In genomic region chr13:28000567-28000966, GRCh38 we compare ENCODE assay signal across 21 cellular contexts. TPM values are rescaled to one million over a fixed set of nuclear protein-coding genes. Genes with fewer than 3 reads are reported as not detected.
"Had no signal": no experiment of that assay in that cellular context is flagged by ENCODE, and none has a peak within 500 bp of the region (broad histone marks: within the 10 kb centered on the region; RNA-seq: fewer than 3 reads in every experiment).

No MANE protein-coding gene starts in this region.

- H3K27ac ChIP-seq: left lung, pancreas, testis had no signal

- FAIRE-seq: keratinocyte, pancreas had no signal

- H3K4me3 ChIP-seq: left lung, pancreas, testis had no signal

- H3K27me3 Mint-ChIP-seq: activated CD4-positive, alpha-beta memory T cell treated with anti-CD3 and anti-CD28 coated beads for 36 hours; activated naive CD8-positive, alpha-beta T cell treated with anti-CD3 and anti-CD28 coated beads for 36 hours; memory B cell; stimulated activated naive CD8-positive, alpha-beta T cell treated with anti-CD3 and anti-CD28 coated beads, Interleukin-15, Interleukin-2, amounts not matched to agents 100 ng/mL and 50 ng/mL, for 24 hours had no signal

- H3K27me3 ChIP-seq: left lung, pancreas, testis had no signal

- ATAC-seq: activated T-cell treated with anti-CD3 and anti-CD28 coated beads, Interleukin-2, amount 50 U/mL, for 72 hours; left lung; pancreas had no signal

- H3K4me1 ChIP-seq: left lung, pancreas, testis had no signal

- H3K27ac Mint-ChIP-seq: activated CD4-positive, alpha-beta memory T cell treated with anti-CD3 and anti-CD28 coated beads for 36 hours; activated naive CD8-positive, alpha-beta T cell treated with anti-CD3 and anti-CD28 coated beads for 36 hours; activated T-cell treated with anti-CD3 and anti-CD28 coated beads, Interleukin-2, amount 50 U/mL, for 72 hours; memory B cell; stimulated activated naive CD8-positive, alpha-beta T cell treated with anti-CD3 and anti-CD28 coated beads, Interleukin-15, Interleukin-2, amounts not matched to agents 100 ng/mL and 50 ng/mL, for 24 hours; T-helper 2 cell treated with Interferon-gamma antibody and Interleukin-4, amounts not matched to agents 5 μg/mL and 100 μg/mL, for 36 hours had no signal

- H3K9me3 ChIP-seq: left lung, pancreas, testis had no signal

- H3K4me1 Mint-ChIP-seq: activated naive CD8-positive, alpha-beta T cell treated with anti-CD3 and anti-CD28 coated beads for 36 hours had no signal

- H3K36me3 ChIP-seq: left lung, pancreas had no signal

- H3K36me3 Mint-ChIP-seq: activated CD4-positive, alpha-beta memory T cell treated with anti-CD3 and anti-CD28 coated beads for 36 hours; activated naive CD8-positive, alpha-beta T cell treated with anti-CD3 and anti-CD28 coated beads for 36 hours; memory B cell had no signal

- H3K4me3 Mint-ChIP-seq: activated CD4-positive, alpha-beta memory T cell treated with anti-CD3 and anti-CD28 coated beads for 36 hours; activated naive CD8-positive, alpha-beta T cell treated with anti-CD3 and anti-CD28 coated beads for 36 hours; activated T-cell treated with anti-CD3 and anti-CD28 coated beads, Interleukin-2, amount 50 U/mL, for 72 hours; memory B cell; stimulated activated naive CD8-positive, alpha-beta T cell treated with anti-CD3 and anti-CD28 coated beads, Interleukin-15, Interleukin-2, amounts not matched to agents 100 ng/mL and 50 ng/mL, for 24 hours; T-helper 2 cell treated with Interferon-gamma antibody and Interleukin-4, amounts not matched to agents 5 μg/mL and 100 μg/mL, for 36 hours had no signal

- H3K9me3 Mint-ChIP-seq: activated CD4-positive, alpha-beta memory T cell treated with anti-CD3 and anti-CD28 coated beads for 36 hours; activated naive CD8-positive, alpha-beta T cell treated with anti-CD3 and anti-CD28 coated beads for 36 hours; activated T-cell treated with anti-CD3 and anti-CD28 coated beads, Interleukin-2, amount 50 U/mL, for 72 hours; memory B cell; stimulated activated naive CD8-positive, alpha-beta T cell treated with anti-CD3 and anti-CD28 coated beads, Interleukin-15, Interleukin-2, amounts not matched to agents 100 ng/mL and 50 ng/mL, for 24 hours; T-helper 2 cell treated with Interferon-gamma antibody and Interleukin-4, amounts not matched to agents 5 μg/mL and 100 μg/mL, for 36 hours had no signal

- DNase-seq: activated CD4-positive, alpha-beta memory T cell treated with anti-CD3 and anti-CD28 coated beads for 36 hours; activated CD4-positive, CD25-positive, alpha-beta regulatory T cell treated with anti-CD3 and anti-CD28 coated beads, Interleukin-2, amount 50 U/mL, for 72 hours; activated gamma-delta T cell treated with Interleukin-2 at 50 U/mL for 16 hours; activated naive CD8-positive, alpha-beta T cell treated with anti-CD3 and anti-CD28 coated beads for 36 hours; activated T-cell treated with anti-CD3 and anti-CD28 coated beads, Interleukin-2, amount 50 U/mL, for 72 hours; dermis blood vessel endothelial cell; erythroblast; left lung; retina; stimulated activated CD4-positive, alpha-beta T cell treated with anti-CD3 and anti-CD28 coated beads, Interleukin-4, amount 100 ng/mL, for 1 hour; stimulated activated CD8-positive, alpha-beta memory T cell treated with anti-CD3 and anti-CD28 coated beads, Interleukin-4, amount 100 ng/mL, for 48 hours; testis had no signal

RNA-seq across cellular contexts. Expression of gene URAD, which starts 12.1 kb away (rescaled TPM):
- total RNA-seq: activated CD4-positive, alpha-beta memory T cell treated with anti-CD3 and anti-CD28 coated beads for 36 hours; activated naive CD8-positive, alpha-beta T cell treated with anti-CD3 and anti-CD28 coated beads for 36 hours; activated T-cell treated with anti-CD3 and anti-CD28 coated beads, Interleukin-2, amount 50 U/mL, for 72 hours; cerebellum; dermis blood vessel endothelial cell; glomerular endothelial cell; left lung; pancreas; urinary bladder had no signal
- polyA plus RNA-seq: keratinocyte, neural cell, urinary bladder had no signal

RNA-seq across cellular contexts. Expression of gene CDX2, which starts 31.5 kb away (rescaled TPM):
- total RNA-seq: activated CD4-positive, alpha-beta memory T cell treated with anti-CD3 and anti-CD28 coated beads for 36 hours; activated naive CD8-positive, alpha-beta T cell treated with anti-CD3 and anti-CD28 coated beads for 36 hours; activated T-cell treated with anti-CD3 and anti-CD28 coated beads, Interleukin-2, amount 50 U/mL, for 72 hours; cerebellum; dermis blood vessel endothelial cell; glomerular endothelial cell; left lung; urinary bladder had no signal
- polyA plus RNA-seq: keratinocyte, neural cell, urinary bladder had no signal
